Comparison of ENCODE assay signal across 9 cellular contexts in the genomic region with DNA sequence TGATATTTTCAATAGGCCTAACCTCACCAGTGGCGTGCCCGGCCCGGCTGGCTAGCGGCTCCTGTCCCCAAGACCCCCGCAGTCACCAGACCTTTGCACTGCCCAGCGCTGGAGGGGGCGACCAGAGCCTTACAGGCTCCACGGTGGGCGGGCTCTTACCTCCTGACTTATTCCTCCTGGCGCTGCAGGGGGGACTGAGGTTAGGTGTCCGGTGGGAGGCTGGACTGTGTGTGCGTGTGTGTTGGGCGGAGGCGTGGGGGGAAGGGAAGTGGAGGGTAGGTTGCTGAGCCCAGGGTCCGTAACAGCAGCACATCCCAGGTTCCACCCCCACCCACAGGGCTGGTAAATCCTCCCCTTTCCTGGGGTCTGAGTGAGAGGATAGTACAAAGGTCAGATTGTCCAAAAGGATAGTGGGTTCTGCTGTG. TPM values are rescaled to one million over a fixed set of nuclear protein-coding genes. Genes with fewer than 3 reads are reported as not detected.
DNase-seq lines count a peak whose midpoint lies in the region; ATAC-seq and TF ChIP-seq lines count a peak whose summit lies in the region.
"Had no signal": no experiment of that assay in that cellular context is flagged by ENCODE, and none has a peak within 500 bp of the region (broad histone marks: within the 10 kb centered on the region; RNA-seq: fewer than 3 reads in every experiment).

No MANE protein-coding gene starts in this region.

- no peaks in the 10 kb centered on the region for H3K36me3 Mint-ChIP-seq in IgD-negative memory B cell
- no peaks in the 10 kb centered on the region for H3K36me3 Mint-ChIP-seq in endodermal cell (ENCODE audit: low read depth)
- no peaks in the 10 kb centered on the region for H3K36me3 Mint-ChIP-seq in memory B cell

- H3K4me3 ChIP-seq in endodermal cell (ENCODE audit: low read length) (peak overlapping the region; percentile 78), subcutaneous abdominal adipose tissue (ENCODE audit: low read depth in 1 of 5, low read length in 5 of 5) (peak overlapping the region; percentile 44 to 78 (median 74))

- no peaks in the 10 kb centered on the region for H3K9me3 ChIP-seq in endodermal cell (ENCODE audit: control insufficient read depth, low read length)
- H3K9me3 ChIP-seq in subcutaneous abdominal adipose tissue (ENCODE audit: control insufficient read depth in 5 of 5, low read length in 5 of 5), result no peaks in the 10 kb centered on the region

- H3K27ac Mint-ChIP-seq in IgD-negative memory B cell (no peak overlapping the region), endodermal cell (peak overlapping the region; percentile 48), memory B cell (no peak overlapping the region)

- H3K9me3 Mint-ChIP-seq in IgD-negative memory B cell, result peaks cover 0 to 2% (median 0%) of the 10 kb centered on the region in 3 donors
- no peaks in the 10 kb centered on the region for H3K9me3 Mint-ChIP-seq in endodermal cell
- H3K9me3 Mint-ChIP-seq in memory B cell, result no peaks in the 10 kb centered on the region

- H3K27me3 ChIP-seq in endodermal cell (ENCODE audit: control insufficient read depth, insufficient read depth, low read length, poor library complexity, severe bottlenecking) (peaks cover 51% of the 10 kb centered on the region), subcutaneous abdominal adipose tissue (ENCODE audit: control insufficient read depth in 5 of 5, insufficient read depth in 4 of 5, low read length in 5 of 5) (no peaks in the 10 kb centered on the region)

- H3K4me1 Mint-ChIP-seq in IgD-negative memory B cell (peaks cover 0 to 22% (median 11%) of the 10 kb centered on the region in 3 donors), endodermal cell (peaks cover 32% of the 10 kb centered on the region), memory B cell (peaks cover 25% of the 10 kb centered on the region)

- H3K36me3 ChIP-seq in endodermal cell (ENCODE audit: control insufficient read depth, insufficient read depth, low read length) (no peaks in the 10 kb centered on the region), subcutaneous abdominal adipose tissue (ENCODE audit: control insufficient read depth in 5 of 5, insufficient read depth in 5 of 5, low read length in 5 of 5) (no peaks in the 10 kb centered on the region)

- H3K27ac ChIP-seq in endodermal cell (ENCODE audit: low read depth, low read length), result no peak overlapping the region
- peak overlapping the region; percentile 74 for H3K27ac ChIP-seq in subcutaneous abdominal adipose tissue (ENCODE audit: low read depth, low read length)

- no peak for TF ChIP-seq CTCF in endodermal cell (conservative IDR thresholded peaks at IDR 0.05)

- H3K9ac ChIP-seq in endodermal cell (ENCODE audit: extremely low read depth, low read length, poor library complexity, severe bottlenecking) (no peak overlapping the region), subcutaneous abdominal adipose tissue (ENCODE audit: low read length in 5 of 5) (peak overlapping the region in 4 of 5 donors; percentile 63 to 73 (median 67))

- 3% methylated on average over 12 of the region's 15 CpGs; no CpG with 5 or more reads in 1 of the 2 experiments for WGBS in endodermal cell (ENCODE audit: insufficient coverage in 1 of 2, insufficient read length in 1 of 2), 2 experiments

- DNase-seq in endodermal cell, result peak; percentile 73
- no peak for DNase-seq in memory B cell (ENCODE audit: low spot score in 2 of 2)
- DNase-seq in NCI-H1092 treated with DMSO at 0.1 percent for 48 hours (lab: John Stamatoyannopoulos, UW), result no peak
- DNase-seq in stimulated activated naive CD4-positive, alpha-beta T cell (lab: John Stamatoyannopoulos, UW), result no peak
- no peak for DNase-seq in activated gamma-delta T cell treated with Interleukin-2 at 50 U/mL for 16 hours
- no peak for DNase-seq in medulla oblongata (ENCODE audit: extremely low spot score)
- DNase-seq: NCI-H1694 had no signal

- ATAC-seq in memory B cell (ENCODE audit: low read depth), result no peak

- H3K4me1 ChIP-seq in endodermal cell (ENCODE audit: control insufficient read depth, insufficient read depth, low read length), result peaks cover 10% of the 10 kb centered on the region
- peaks cover 0 to 22% (median 14%) of the 10 kb centered on the region in 5 donors for H3K4me1 ChIP-seq in subcutaneous abdominal adipose tissue (ENCODE audit: control insufficient read depth in 5 of 5, insufficient read depth in 5 of 5, low read length in 5 of 5)

- H3K4me3 Mint-ChIP-seq in IgD-negative memory B cell (peak overlapping the region; percentile 60 to 87 (median 76)), endodermal cell (peak overlapping the region; percentile 67), memory B cell (peak overlapping the region; percentile 35)

- peaks cover 33% of the 10 kb centered on the region for H3K27me3 Mint-ChIP-seq in IgD-negative memory B cell
- H3K27me3 Mint-ChIP-seq in endodermal cell (ENCODE audit: insufficient read depth), result peaks cover 58% of the 10 kb centered on the region
- peaks cover 23% of the 10 kb centered on the region for H3K27me3 Mint-ChIP-seq in memory B cell

RNA-seq across cellular contexts. Expression of a gene that starts 27.5 kb away (rescaled TPM):
- polyA plus RNA-seq in IgD-negative memory B cell, result 0.38 TPM
- under 1 TPM; 0.24 to 0.26 TPM for total RNA-seq in endodermal cell
- polyA plus RNA-seq in endodermal cell (2013, experiment 1 of 2), result 0.43 TPM
- 0.29 TPM for polyA plus RNA-seq in endodermal cell (2013, experiment 2 of 2)
